Comparison of ENCODE assay signal across 9 cellular contexts in the genomic region with DNA sequence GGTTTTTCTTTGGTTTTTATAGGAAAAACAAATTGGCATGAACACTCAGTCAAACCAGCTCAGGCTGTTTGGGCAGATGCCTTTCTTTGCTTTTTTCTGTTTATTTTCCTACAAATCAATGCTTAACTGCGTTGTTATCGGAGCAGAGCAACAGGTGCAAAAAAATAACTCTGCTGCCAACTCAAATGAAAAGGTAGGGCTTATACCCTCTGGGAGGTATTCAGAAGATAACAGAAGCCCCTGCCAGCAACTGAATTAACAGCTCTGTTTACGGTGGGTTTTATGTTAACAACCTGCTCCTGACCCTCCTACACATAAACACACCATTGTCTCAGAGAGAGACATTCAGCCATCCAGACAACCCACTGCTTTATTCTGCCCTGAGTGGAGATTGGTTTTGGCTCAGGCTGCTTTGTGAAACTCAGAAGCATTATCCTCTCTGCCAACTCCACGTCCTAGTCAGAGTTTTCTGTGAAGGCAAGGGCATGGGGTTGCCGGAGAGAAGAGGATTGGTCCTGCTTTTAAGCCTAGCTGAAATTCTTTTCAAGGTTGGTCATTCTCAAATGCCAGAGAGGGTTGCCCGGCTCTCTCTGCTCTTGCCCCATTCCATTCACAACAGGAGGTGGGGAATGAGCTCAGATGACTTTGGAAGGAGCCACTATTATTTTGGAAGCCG. TPM values are rescaled to one million over a fixed set of nuclear protein-coding genes. Genes with fewer than 3 reads are reported as not detected.
DNase-seq lines count a peak whose midpoint lies in the region; ATAC-seq and TF ChIP-seq lines count a peak whose summit lies in the region.
"Had no signal": no experiment of that assay in that cellular context is flagged by ENCODE, and none has a peak within 500 bp of the region (broad histone marks: within the 10 kb centered on the region; RNA-seq: fewer than 3 reads in every experiment).

No MANE protein-coding gene starts in this region.

- intact Hi-C loops in dorsolateral prefrontal cortex (cut with DNase I) (loop anchor here in 1 of 2 donors (2.0 kb wide), 1 partner anchor 21 kb away; no protein-coding TSS in a partner anchor), mucosa of descending colon (cut with DNase I, micrococcal nuclease) (no loop called here)

- DNase-seq in AG20443 (ENCODE audit: low spot score) (peak; percentile 24), NCI-H2029 treated with DMSO at 0.1 percent for 48 hours (lab: John Stamatoyannopoulos, UW) (peak; percentile 98), dorsolateral prefrontal cortex (peak in 4 of 10 donors; percentile 21 to 61 (median 49)), mucosa of descending colon (no peak), GM03348 (ENCODE audit: low spot score) (no peak), SKM-1 treated with dmso at 0.1 percent for 144 hours (lab: John Stamatoyannopoulos, UW; ENCODE audit: unreplicated experiment) (no peak), GM19238 (ENCODE audit: insufficient read length, low spot score) (no peak)
- DNase-seq in stimulated activated CD4-positive, alpha-beta T cell treated with anti-CD3 and anti-CD28 coated beads, Interleukin-4, amount 100 ng/mL, for 4 hours, result no peak
- DNase-seq: stimulated activated CD4-positive, alpha-beta T cell treated with anti-CD3 and anti-CD28 coated beads, Interleukin-4, amount 100 ng/mL, for 24 hours had no signal

- H3K4me3 ChIP-seq in dorsolateral prefrontal cortex (peak overlapping the region in 48 of 59 donors; percentile 1 to 57 (median 31)), mucosa of descending colon (no peak overlapping the region)

- H3K4me1 ChIP-seq in mucosa of descending colon (ENCODE audit: low read depth), result peaks cover 42% of the 10 kb centered on the region

- peak; percentile 19 for ATAC-seq in mucosa of descending colon

- TF ChIP-seq CTCF in dorsolateral prefrontal cortex (IDR thresholded peaks at IDR 0.05 in 54 of 56, conservative IDR thresholded peaks at IDR 0.05 in 2 of 56; ENCODE audit: low read depth in 1 of 56, partially characterized antibody in 56 of 56) (no peak), mucosa of descending colon (IDR thresholded peaks at IDR 0.05) (no peak)

- peak overlapping the region in 50 of 59 donors; percentile 7 to 85 (median 64) for H3K27ac ChIP-seq in dorsolateral prefrontal cortex

- no peaks in the 10 kb centered on the region for H3K36me3 ChIP-seq in mucosa of descending colon (ENCODE audit: low read depth)

- H3K27me3 ChIP-seq in dorsolateral prefrontal cortex, result no peaks in the 10 kb centered on the region

- H3K9me3 ChIP-seq in mucosa of descending colon, result no peaks in the 10 kb centered on the region

RNA-seq across cellular contexts. Expression of a gene that starts 11.3 kb away (rescaled TPM):
- total RNA-seq in dorsolateral prefrontal cortex (1 to 10 TPM in 85 of 120 experiments, under 1 TPM in 35; 0.17 to 4.8 (median 1.4) TPM), mucosa of descending colon (100 to 1,000 TPM; 125 to 372 (median 259) TPM)

Comparison
In these comparisons a context has a peak if more than half of its experiments do, and no peak if none do; other contexts are left out.
1. DNase-seq: peak in AG20443 (single experiment) and NCI-H2029 treated with DMSO at 0.1 percent for 48 hours (single experiment); none in mucosa of descending colon (0 of 3), GM03348 (single experiment), SKM-1 treated with dmso at 0.1 percent for 144 hours (single experiment), GM19238 (single experiment) and stimulated activated CD4-positive, alpha-beta T cell treated with anti-CD3 and anti-CD28 coated beads, Interleukin-4, amount 100 ng/mL, for 4 hours (0 of 2).
2. RNA of a gene that starts 11.3 kb away (total RNA-seq): 125 to 372 TPM in mucosa of descending colon; 0.17 to 4.8 TPM in dorsolateral prefrontal cortex; every median in the first group is over 10 times any median in the second.